In genomic region chr9:20997503-20998076, GRCh38 we compare ENCODE assay signal across 11 cellular contexts. TPM values are rescaled to one million over a fixed set of nuclear protein-coding genes. Genes with fewer than 3 reads are reported as not detected.
DNase-seq lines count a peak whose midpoint lies in the region; ATAC-seq and TF ChIP-seq lines count a peak whose summit lies in the region.
"Had no signal": no experiment of that assay in that cellular context is flagged by ENCODE, and none has a peak within 500 bp of the region (broad histone marks: within the 10 kb centered on the region; RNA-seq: fewer than 3 reads in every experiment).

No MANE protein-coding gene starts in this region.

- no peak overlapping the region for H3K27ac ChIP-seq in CD4-positive, alpha-beta T cell (ENCODE audit: low read depth, low read length)
- H3K27ac ChIP-seq in SU-DHL-6 (ENCODE audit: low read depth, low read length): peak overlapping the region; percentile 33
- H3K27ac ChIP-seq: ovary had no signal

- peak overlapping the region; percentile 42 for H3K27ac Mint-ChIP-seq in CD4-positive, alpha-beta T cell
- no peak overlapping the region for H3K27ac Mint-ChIP-seq in Calu3 (ENCODE audit: unreplicated experiment)

- peaks cover 8% of the 10 kb centered on the region for H3K9me3 ChIP-seq in CD4-positive, alpha-beta T cell (ENCODE audit: control insufficient read depth, low read length)
- no peaks in the 10 kb centered on the region for H3K9me3 ChIP-seq in SU-DHL-6 (ENCODE audit: insufficient read depth, low read length)
- H3K9me3 ChIP-seq: ovary had no signal

- peaks cover 78% of the 10 kb centered on the region for H3K36me3 Mint-ChIP-seq in CD4-positive, alpha-beta T cell (ENCODE audit: low read depth)
- H3K36me3 Mint-ChIP-seq in Calu3 (ENCODE audit: insufficient read depth, unreplicated experiment): peaks cover 5% of the 10 kb centered on the region

- TF ChIP-seq CTCF in CD4-positive, alpha-beta T cell (IDR thresholded peaks at IDR 0.05): no peak
- TF ChIP-seq CTCF in SU-DHL-6 (IDR thresholded peaks at IDR 0.05; ENCODE audit: insufficient read depth, low read length, poor library complexity, severe bottlenecking) (no peak), Calu3 (IDR thresholded peaks at IDR 0.05; ENCODE audit: unreplicated experiment) (no peak)

- no peaks in the 10 kb centered on the region for H3K9me2 ChIP-seq in SU-DHL-6 (replicated peaks; ENCODE audit: insufficient read depth, low read length)

- H3K27me3 Mint-ChIP-seq in CD4-positive, alpha-beta T cell: no peaks in the 10 kb centered on the region
- H3K27me3 Mint-ChIP-seq in Calu3 (ENCODE audit: unreplicated experiment): no peaks in the 10 kb centered on the region

- peaks cover 3% of the 10 kb centered on the region for H3K9me3 Mint-ChIP-seq in CD4-positive, alpha-beta T cell
- H3K9me3 Mint-ChIP-seq in Calu3 (ENCODE audit: low read depth, unreplicated experiment): no peaks in the 10 kb centered on the region

- no peaks in the 10 kb centered on the region for H4K20me1 ChIP-seq in SU-DHL-6 (ENCODE audit: low read depth, low read length)

- intact Hi-C loops in CD4-positive, alpha-beta T cell (cut with DNase I, micrococcal nuclease): no loop called here
- intact Hi-C loops in Calu3 (cut with micrococcal nuclease; ENCODE audit: unreplicated experiment): no loop called here

- H3K4me2 ChIP-seq in SU-DHL-6 (ENCODE audit: low read depth, low read length, poor library complexity, severe bottlenecking): peak overlapping the region; percentile 32

- POLR2A ChIA-PET in CD4-positive, alpha-beta T cell (lab: Charles Lee): no interaction called here

- no peak overlapping the region for H3K4me3 ChIP-seq in SU-DHL-6 (ENCODE audit: insufficient read depth, low read length, poor library complexity, severe bottlenecking)
- H3K4me3 ChIP-seq: ovary had no signal

- no peak for DNase-seq in CD4-positive, alpha-beta T cell
- DNase-seq in activated gamma-delta T cell treated with Interleukin-2 at 50 U/mL for 16 hours (no peak), Calu3 (no peak), anterior cingulate cortex (lab: John Stamatoyannopoulos, UW) (no peak), SW 1271 (lab: John Stamatoyannopoulos, UW) (no peak)
- DNase-seq: activated effector memory CD4-positive, alpha-beta T cell treated with anti-CD3 and anti-CD28 coated beads, Interleukin-2, amount 50 U/mL, for 16 hours; ovary; stimulated activated naive CD4-positive, alpha-beta T cell treated with Interleukin-2 at 50 U/mL for 16 hours had no signal

- BruUV-seq in Calu3 (replicated peaks; lab: Mats Ljungman, UMichigan): no TSS peak

- no peak overlapping the region for H3K9ac ChIP-seq in SU-DHL-6 (ENCODE audit: low read length)

- no peaks in the 10 kb centered on the region for H3K79me2 ChIP-seq in SU-DHL-6 (ENCODE audit: insufficient read depth, low read length)

- no peaks in the 10 kb centered on the region for H3K27me3 ChIP-seq in CD4-positive, alpha-beta T cell (ENCODE audit: control insufficient read depth, insufficient read depth, low read length)
- H3K27me3 ChIP-seq in SU-DHL-6 (ENCODE audit: low read length): no peaks in the 10 kb centered on the region
- H3K27me3 ChIP-seq: ovary had no signal

- no peaks in the 10 kb centered on the region for H3K36me3 ChIP-seq in SU-DHL-6 (ENCODE audit: low read length)
- H3K36me3 ChIP-seq: ovary had no signal

- CTCF ChIA-PET in CD4-positive, alpha-beta T cell (lab: Charles Lee): interaction anchor here (1.4 kb wide), 1 partner anchor 21 kb away, joined by 3 read pairs; no protein-coding TSS in a partner anchor
- CTCF ChIA-PET in Calu3 (lab: Charles Lee): interaction anchor here (0.5 kb wide), 1 partner anchor 1712 kb away, joined by 4 read pairs; no protein-coding TSS in a partner anchor

- no peak overlapping the region for H2AFZ ChIP-seq in SU-DHL-6 (ENCODE audit: low read depth, low read length, severe bottlenecking)

- peaks cover 37% of the 10 kb centered on the region for H3K4me1 Mint-ChIP-seq in CD4-positive, alpha-beta T cell (ENCODE audit: low read depth)
- no peaks in the 10 kb centered on the region for H3K4me1 Mint-ChIP-seq in Calu3 (ENCODE audit: low read depth, unreplicated experiment)

- H3K4me3 Mint-ChIP-seq in CD4-positive, alpha-beta T cell: no peak overlapping the region
- no peak overlapping the region for H3K4me3 Mint-ChIP-seq in Calu3 (ENCODE audit: low read depth, unreplicated experiment)

- ATAC-seq in CD4-positive, alpha-beta T cell (ENCODE audit: poor library complexity): no peak
- ATAC-seq in GM19328 (IDR thresholded peaks at IDR 0.05; ENCODE audit: unreplicated experiment) (peak; percentile 82), HG03060 (IDR thresholded peaks at IDR 0.05; ENCODE audit: low read depth, unreplicated experiment) (peak; percentile 75)

- H3F3A ChIP-seq in SU-DHL-6 (ENCODE audit: insufficient read depth): no peaks in the 10 kb centered on the region

RNA-seq across cellular contexts. Expression of gene HACD4, which starts 33.9 kb away (rescaled TPM):
- 1 to 10 TPM; 5.9 to 6.5 TPM for total RNA-seq in CD4-positive, alpha-beta T cell
- 0.07 and 0.10 TPM in 2 replicates for total RNA-seq in Calu3 (2022)
